In the genomic region with DNA sequence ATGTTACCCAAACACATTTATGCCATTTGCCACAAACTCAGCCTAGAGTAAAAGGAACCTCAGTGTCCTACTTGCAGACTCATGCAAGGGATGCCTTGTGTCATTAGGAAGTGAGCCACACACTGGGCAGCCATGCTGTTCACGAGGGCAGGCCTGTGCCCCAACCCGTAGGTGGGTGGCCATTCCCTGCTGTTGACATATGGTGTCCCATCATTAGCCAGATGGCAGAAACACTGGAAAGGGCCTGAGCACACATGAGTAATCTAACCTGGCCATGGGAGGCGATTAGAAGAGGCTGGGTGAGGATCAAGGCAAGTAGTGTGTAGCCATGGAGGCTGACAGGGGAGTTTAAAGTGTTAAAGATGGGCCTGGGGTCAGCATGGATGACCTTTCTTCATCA, we compare ENCODE assay signal across 14 cellular contexts. TPM values are rescaled to one million over a fixed set of nuclear protein-coding genes. Genes with fewer than 3 reads are reported as not detected.
DNase-seq lines count a peak whose midpoint lies in the region; TF ChIP-seq lines count a peak whose summit lies in the region.
"Had no signal": no experiment of that assay in that cellular context is flagged by ENCODE, and none has a peak within 500 bp of the region (broad histone marks: within the 10 kb centered on the region; RNA-seq: fewer than 3 reads in every experiment).

No MANE protein-coding gene starts in this region.

- POLR2A ChIA-PET in HEK293 (lab: Yijun Ruan, JAX), result no interaction called here

- H3K14ac ChIP-seq in neuronal stem cell (ENCODE audit: low read length), result no peak overlapping the region

- no peak overlapping the region for H3K18ac ChIP-seq in neuronal stem cell (ENCODE audit: low read length)

- H3K36me3 ChIP-seq in HEK293 (ENCODE audit: control insufficient read depth in 2 of 2, insufficient read depth in 1 of 2, low read length in 2 of 2) (no peaks in the 10 kb centered on the region), neuronal stem cell (replicated peaks in 1 of 2; ENCODE audit: control insufficient read depth in 2 of 2, insufficient read depth in 2 of 2, low read length in 2 of 2) (no peaks in the 10 kb centered on the region)

- H3K9me3 ChIP-seq in HEK293 (ENCODE audit: control insufficient read depth, insufficient read depth, low read depth, low read length) (no peaks in the 10 kb centered on the region), neuronal stem cell (replicated peaks in 1 of 2; ENCODE audit: control insufficient read depth in 2 of 2, insufficient read depth in 1 of 2, low read depth in 1 of 2, low read length in 2 of 2) (no peaks in the 10 kb centered on the region)

- WGBS in neuronal stem cell (ENCODE audit: extremely low coverage in 2 of 2, insufficient read length in 2 of 2, insufficient replicate concordance in 1 of 2), 2 donors, result no CpG with 5 or more reads among the region's 3 CpGs

- no peak overlapping the region for H2BK5ac ChIP-seq in neuronal stem cell (ENCODE audit: low read length)

- peak overlapping the region; percentile 47 for H2AK5ac ChIP-seq in neuronal stem cell (ENCODE audit: low read depth, low read length)

- DNase-seq in NCI-H146 (lab: John Stamatoyannopoulos, UW), result peak; percentile 8
- DNase-seq in NCI-H146 treated with DMSO at 0.1 percent for 48 hours (lab: John Stamatoyannopoulos, UW; ENCODE audit: unreplicated experiment), result no peak
- DNase-seq in NCI-H82 treated with DMSO at 0.1 percent for 48 hours (lab: John Stamatoyannopoulos, UW; ENCODE audit: unreplicated experiment), result peak; percentile 81
- no peak for DNase-seq in neuronal stem cell (ENCODE audit: low spot score)
- no peak for DNase-seq in H4 (ENCODE audit: low spot score)
- DNase-seq in type B pancreatic cell (ENCODE audit: extremely low spot score, unreplicated experiment), result no peak
- no peak for DNase-seq in GF-D8 (lab: John Stamatoyannopoulos, UW)
- DNase-seq: H7, IMR-90, NCI-H1417, NCI-H2029 treated with DMSO at 0.1 percent for 48 hours had no signal

- no peaks in the 10 kb centered on the region for H3K27me3 ChIP-seq in neuronal stem cell (ENCODE audit: control insufficient read depth in 3 of 3, insufficient read depth in 3 of 3, low read depth in 1 of 3, low read length in 3 of 3)

- H3K4me2 ChIP-seq in neuronal stem cell (ENCODE audit: insufficient read depth, low read length, poor library complexity, severe bottlenecking), result no peak overlapping the region

- H3K9me3 Mint-ChIP-seq in type B pancreatic cell, result no peaks in the 10 kb centered on the region

- no peaks in the 10 kb centered on the region for H3K79me1 ChIP-seq in neuronal stem cell (ENCODE audit: low read depth, low read length)

- H2BK120ac ChIP-seq in neuronal stem cell (ENCODE audit: low read depth, low read length), result no peak overlapping the region

- peak overlapping the region; percentile 2 for H3K9ac ChIP-seq in neuronal stem cell (ENCODE audit: low read depth, low read length, poor library complexity)

- H3K4me1 ChIP-seq in HEK293 (ENCODE audit: control insufficient read depth, insufficient read depth, low read length), result no peaks in the 10 kb centered on the region
- no peaks in the 10 kb centered on the region for H3K4me1 ChIP-seq in neuronal stem cell (ENCODE audit: control insufficient read depth in 2 of 2, insufficient read depth in 1 of 2, low read depth in 1 of 2, low read length in 2 of 2)

- no peaks in the 10 kb centered on the region for H3K36me3 Mint-ChIP-seq in type B pancreatic cell

- no peak overlapping the region for H2BK12ac ChIP-seq in neuronal stem cell (ENCODE audit: low read length)

- H3K27ac ChIP-seq in HEK293 (ENCODE audit: extremely low read depth, low read depth, low read length) (no peak overlapping the region), neuronal stem cell (replicated peaks; ENCODE audit: low read length) (no peak overlapping the region)
- H3K27ac ChIP-seq: 22Rv1 had no signal

- no peak overlapping the region for H4K8ac ChIP-seq in neuronal stem cell (ENCODE audit: low read depth, low read length)

- peaks cover 3% of the 10 kb centered on the region for H3K27me3 Mint-ChIP-seq in type B pancreatic cell

- no peak overlapping the region for H3K4ac ChIP-seq in neuronal stem cell (ENCODE audit: low read length)

- no peak overlapping the region for H3K23ac ChIP-seq in neuronal stem cell (ENCODE audit: low read depth, low read length, poor library complexity)

- no peak overlapping the region for H2BK15ac ChIP-seq in neuronal stem cell (ENCODE audit: low read length)

- no peak overlapping the region for H2AFZ ChIP-seq in neuronal stem cell (ENCODE audit: low read length)

- no peak overlapping the region for H3K4me3 ChIP-seq in HEK293 (ENCODE audit: low read depth, low read length)
- no peak overlapping the region for H3K4me3 ChIP-seq in neuronal stem cell (ENCODE audit: low read length in 2 of 2)

- H3K4me1 Mint-ChIP-seq in type B pancreatic cell (ENCODE audit: unreplicated experiment), result peaks cover 14% of the 10 kb centered on the region

- H4K91ac ChIP-seq in neuronal stem cell (ENCODE audit: low read depth, low read length, poor library complexity), result no peak overlapping the region

- no peak overlapping the region for H3K27ac Mint-ChIP-seq in type B pancreatic cell
- H3K27ac Mint-ChIP-seq: B cell had no signal

- TF ChIP-seq CTCF in HEK293 (tag by site-specific recombination; IDR thresholded peaks at IDR 0.05) (no peak), type B pancreatic cell (conservative IDR thresholded peaks at IDR 0.05) (no peak)

- H3K4me3 Mint-ChIP-seq in type B pancreatic cell, result no peak overlapping the region
- H3K4me3 Mint-ChIP-seq: B cell had no signal

- CTCF ChIA-PET in HEK293 (lab: Yijun Ruan, JAX), result interaction anchor here (2.3 kb wide), 1 partner anchor 8 kb away, joined by 14 read pairs; no protein-coding TSS in a partner anchor

TF ChIP-seq in HEK293, 187 proteins besides CTCF, POLR2A, EP300 and RAD21:
- no peak for TF ChIP-seq ZNF184 (tag by site-specific recombination; IDR thresholded peaks at IDR 0.05)
- peak; percentile 96 for TF ChIP-seq ZIC2 (tag by site-specific recombination; IDR thresholded peaks at IDR 0.05)
- no peak for TF ChIP-seq ZNF610 (tag by site-specific recombination; IDR thresholded peaks at IDR 0.05; ENCODE audit: borderline replicate concordance)
- TF ChIP-seq ZNF514 (tag by site-specific recombination; IDR thresholded peaks at IDR 0.05), result no peak
- TF ChIP-seq, protein P1, sequence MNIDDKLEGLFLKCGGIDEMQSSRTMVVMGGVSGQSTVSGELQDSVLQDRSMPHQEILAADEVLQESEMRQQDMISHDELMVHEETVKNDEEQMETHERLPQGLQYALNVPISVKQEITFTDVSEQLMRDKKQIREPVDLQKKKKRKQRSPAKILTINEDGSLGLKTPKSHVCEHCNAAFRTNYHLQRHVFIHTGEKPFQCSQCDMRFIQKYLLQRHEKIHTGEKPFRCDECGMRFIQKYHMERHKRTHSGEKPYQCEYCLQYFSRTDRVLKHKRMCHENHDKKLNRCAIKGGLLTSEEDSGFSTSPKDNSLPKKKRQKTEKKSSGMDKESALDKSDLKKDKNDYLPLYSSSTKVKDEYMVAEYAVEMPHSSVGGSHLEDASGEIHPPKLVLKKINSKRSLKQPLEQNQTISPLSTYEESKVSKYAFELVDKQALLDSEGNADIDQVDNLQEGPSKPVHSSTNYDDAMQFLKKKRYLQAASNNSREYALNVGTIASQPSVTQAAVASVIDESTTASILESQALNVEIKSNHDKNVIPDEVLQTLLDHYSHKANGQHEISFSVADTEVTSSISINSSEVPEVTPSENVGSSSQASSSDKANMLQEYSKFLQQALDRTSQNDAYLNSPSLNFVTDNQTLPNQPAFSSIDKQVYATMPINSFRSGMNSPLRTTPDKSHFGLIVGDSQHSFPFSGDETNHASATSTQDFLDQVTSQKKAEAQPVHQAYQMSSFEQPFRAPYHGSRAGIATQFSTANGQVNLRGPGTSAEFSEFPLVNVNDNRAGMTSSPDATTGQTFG (tag by site-specific recombination; IDR thresholded peaks at IDR 0.05; ENCODE audit: borderline replicate concordance), result no peak
TF ChIP-seq in HEK293: peak in this region for 1.

RNA-seq across cellular contexts. Expression of a gene that starts 9.7 kb away (rescaled TPM):
- polyA plus RNA-seq in neuronal stem cell (2013, experiment 1 of 2), result 2.3 TPM
- 2.6 TPM for polyA plus RNA-seq in neuronal stem cell (2013, experiment 2 of 2)
- total RNA-seq in H4 (2014; rRNA removed; shearing (Covaris generic)), result 2.1 and 3.1 TPM in 2 replicates
- total RNA-seq in type B pancreatic cell (ENCODE audit: low replicate concordance), result 17.4 and 23.0 TPM in 2 replicates

Comparison
In these comparisons a context has a peak if more than half of its experiments do, and no peak if none do; other contexts are left out.
1. DNase-seq: peak in NCI-H146 (single experiment) and NCI-H82 treated with DMSO at 0.1 percent for 48 hours (single experiment); none in NCI-H146 treated with DMSO at 0.1 percent for 48 hours (single experiment), neuronal stem cell (single experiment), H4 (single experiment), type B pancreatic cell (single experiment) and GF-D8 (single experiment).